1 cellular context compared by ENCODE assay signal in the genomic region with DNA sequence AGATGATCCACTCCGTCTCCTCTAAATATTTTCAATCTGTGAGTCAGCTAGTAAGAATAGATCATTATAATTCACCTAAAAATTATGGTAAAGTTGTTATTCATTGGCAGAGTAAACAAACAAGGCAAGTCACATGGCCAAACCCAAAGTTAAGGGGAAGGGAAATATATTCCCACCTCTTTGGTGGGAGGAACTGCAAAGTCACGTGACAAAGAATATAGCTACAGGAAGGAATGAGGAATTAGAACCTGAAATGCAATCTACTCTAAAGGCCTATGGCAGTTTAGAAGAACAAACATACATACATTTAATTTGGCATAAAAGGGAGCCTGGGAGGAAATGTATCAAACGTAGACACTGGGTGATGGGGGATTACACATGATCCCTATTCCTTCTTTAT.
TF ChIP-seq lines count a peak whose summit lies in the region.

No MANE protein-coding gene starts in this region.

TF ChIP-seq in K562, 482 proteins besides CTCF, POLR2A, EP300 and RAD21 (continued from another document):
- TF ChIP-seq, protein P1, sequence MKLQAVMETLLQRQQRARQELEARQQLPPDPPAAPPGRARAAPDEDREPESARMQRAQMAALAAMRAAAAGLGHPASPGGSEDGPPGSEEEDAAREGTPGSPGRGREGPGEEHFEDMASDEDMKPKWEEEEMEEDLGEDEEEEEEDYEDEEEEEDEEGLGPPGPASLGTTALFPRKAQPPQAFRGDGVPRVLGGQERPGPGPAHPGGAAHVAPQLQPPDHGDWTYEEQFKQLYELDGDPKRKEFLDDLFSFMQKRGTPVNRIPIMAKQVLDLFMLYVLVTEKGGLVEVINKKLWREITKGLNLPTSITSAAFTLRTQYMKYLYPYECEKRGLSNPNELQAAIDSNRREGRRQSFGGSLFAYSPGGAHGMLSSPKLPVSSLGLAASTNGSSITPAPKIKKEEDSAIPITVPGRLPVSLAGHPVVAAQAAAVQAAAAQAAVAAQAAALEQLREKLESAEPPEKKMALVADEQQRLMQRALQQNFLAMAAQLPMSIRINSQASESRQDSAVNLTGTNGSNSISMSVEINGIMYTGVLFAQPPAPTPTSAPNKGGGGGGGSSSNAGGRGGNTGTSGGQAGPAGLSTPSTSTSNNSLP (IDR thresholded peaks at IDR 0.05; ENCODE audit: borderline replicate concordance, low read depth, low read length), result no peak
- TF ChIP-seq CBFA2T2 (conservative IDR thresholded peaks at IDR 0.05) (peak; percentile 43), ARNT (IDR thresholded peaks at IDR 0.05) (no peak), TOE1 (IDR thresholded peaks at IDR 0.05; ENCODE audit: borderline replicate concordance) (0 out of 2 replicates have a peak, but pooled peaks have one; percentile 47), TOE1 (CRISPR knock-in tag; IDR thresholded peaks at IDR 0.05; ENCODE audit: borderline replicate concordance, low read depth) (no peak), MXI1 (IDR thresholded peaks at IDR 0.05; ENCODE audit: low read depth, low read length) (no peak), HSF4 (CRISPR knock-in tag; IDR thresholded peaks at IDR 0.05; ENCODE audit: borderline replicate concordance) (no peak), RBM22 (IDR thresholded peaks at IDR 0.05; ENCODE audit: low read depth, low read length, poor library complexity, severe bottlenecking) (no peak)
- TF ChIP-seq, protein P2, sequence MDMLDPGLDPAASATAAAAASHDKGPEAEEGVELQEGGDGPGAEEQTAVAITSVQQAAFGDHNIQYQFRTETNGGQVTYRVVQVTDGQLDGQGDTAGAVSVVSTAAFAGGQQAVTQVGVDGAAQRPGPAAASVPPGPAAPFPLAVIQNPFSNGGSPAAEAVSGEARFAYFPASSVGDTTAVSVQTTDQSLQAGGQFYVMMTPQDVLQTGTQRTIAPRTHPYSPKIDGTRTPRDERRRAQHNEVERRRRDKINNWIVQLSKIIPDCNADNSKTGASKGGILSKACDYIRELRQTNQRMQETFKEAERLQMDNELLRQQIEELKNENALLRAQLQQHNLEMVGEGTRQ (CRISPR knock-in tag; IDR thresholded peaks at IDR 0.05), result 0 out of 2 replicates have a peak, but pooled peaks have one; percentile 7
- TF ChIP-seq, protein P3, sequence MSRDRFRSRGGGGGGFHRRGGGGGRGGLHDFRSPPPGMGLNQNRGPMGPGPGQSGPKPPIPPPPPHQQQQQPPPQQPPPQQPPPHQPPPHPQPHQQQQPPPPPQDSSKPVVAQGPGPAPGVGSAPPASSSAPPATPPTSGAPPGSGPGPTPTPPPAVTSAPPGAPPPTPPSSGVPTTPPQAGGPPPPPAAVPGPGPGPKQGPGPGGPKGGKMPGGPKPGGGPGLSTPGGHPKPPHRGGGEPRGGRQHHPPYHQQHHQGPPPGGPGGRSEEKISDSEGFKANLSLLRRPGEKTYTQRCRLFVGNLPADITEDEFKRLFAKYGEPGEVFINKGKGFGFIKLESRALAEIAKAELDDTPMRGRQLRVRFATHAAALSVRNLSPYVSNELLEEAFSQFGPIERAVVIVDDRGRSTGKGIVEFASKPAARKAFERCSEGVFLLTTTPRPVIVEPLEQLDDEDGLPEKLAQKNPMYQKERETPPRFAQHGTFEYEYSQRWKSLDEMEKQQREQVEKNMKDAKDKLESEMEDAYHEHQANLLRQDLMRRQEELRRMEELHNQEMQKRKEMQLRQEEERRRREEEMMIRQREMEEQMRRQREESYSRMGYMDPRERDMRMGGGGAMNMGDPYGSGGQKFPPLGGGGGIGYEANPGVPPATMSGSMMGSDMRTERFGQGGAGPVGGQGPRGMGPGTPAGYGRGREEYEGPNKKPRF (IDR thresholded peaks at IDR 0.05; ENCODE audit: low read depth, low read length), result no peak
- TF ChIP-seq, protein P4, sequence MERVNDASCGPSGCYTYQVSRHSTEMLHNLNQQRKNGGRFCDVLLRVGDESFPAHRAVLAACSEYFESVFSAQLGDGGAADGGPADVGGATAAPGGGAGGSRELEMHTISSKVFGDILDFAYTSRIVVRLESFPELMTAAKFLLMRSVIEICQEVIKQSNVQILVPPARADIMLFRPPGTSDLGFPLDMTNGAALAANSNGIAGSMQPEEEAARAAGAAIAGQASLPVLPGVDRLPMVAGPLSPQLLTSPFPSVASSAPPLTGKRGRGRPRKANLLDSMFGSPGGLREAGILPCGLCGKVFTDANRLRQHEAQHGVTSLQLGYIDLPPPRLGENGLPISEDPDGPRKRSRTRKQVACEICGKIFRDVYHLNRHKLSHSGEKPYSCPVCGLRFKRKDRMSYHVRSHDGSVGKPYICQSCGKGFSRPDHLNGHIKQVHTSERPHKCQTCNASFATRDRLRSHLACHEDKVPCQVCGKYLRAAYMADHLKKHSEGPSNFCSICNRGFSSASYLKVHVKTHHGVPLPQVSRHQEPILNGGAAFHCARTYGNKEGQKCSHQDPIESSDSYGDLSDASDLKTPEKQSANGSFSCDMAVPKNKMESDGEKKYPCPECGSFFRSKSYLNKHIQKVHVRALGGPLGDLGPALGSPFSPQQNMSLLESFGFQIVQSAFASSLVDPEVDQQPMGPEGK (CRISPR knock-in tag; IDR thresholded peaks at IDR 0.05; ENCODE audit: borderline replicate concordance), result no peak
- TF ChIP-seq, protein P5, sequence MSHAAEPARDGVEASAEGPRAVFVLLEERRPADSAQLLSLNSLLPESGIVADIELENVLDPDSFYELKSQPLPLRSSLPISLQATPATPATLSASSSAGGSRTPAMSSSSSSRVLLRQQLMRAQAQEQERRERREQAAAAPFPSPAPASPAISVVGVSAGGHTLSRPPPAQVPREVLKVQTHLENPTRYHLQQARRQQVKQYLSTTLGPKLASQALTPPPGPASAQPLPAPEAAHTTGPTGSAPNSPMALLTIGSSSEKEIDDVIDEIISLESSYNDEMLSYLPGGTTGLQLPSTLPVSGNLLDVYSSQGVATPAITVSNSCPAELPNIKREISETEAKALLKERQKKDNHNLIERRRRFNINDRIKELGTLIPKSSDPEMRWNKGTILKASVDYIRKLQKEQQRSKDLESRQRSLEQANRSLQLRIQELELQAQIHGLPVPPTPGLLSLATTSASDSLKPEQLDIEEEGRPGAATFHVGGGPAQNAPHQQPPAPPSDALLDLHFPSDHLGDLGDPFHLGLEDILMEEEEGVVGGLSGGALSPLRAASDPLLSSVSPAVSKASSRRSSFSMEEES (CRISPR knock-in tag; IDR thresholded peaks at IDR 0.05), result peak; percentile 88
